Comparison of ENCODE assay signal across 8 cellular contexts in genomic region chr20:23361651-23362391, GRCh38. TPM values are rescaled to one million over a fixed set of nuclear protein-coding genes. Genes with fewer than 3 reads are reported as not detected.
DNase-seq lines count a peak whose midpoint lies in the region; ATAC-seq and TF ChIP-seq lines count a peak whose summit lies in the region.

GZF1 (plus strand) TSS chr20:23362182; CDS start chr20:23364384, 2,202 bp downstream.

- peaks cover 54% of the 10 kb centered on the region for H3K4me1 Mint-ChIP-seq in activated naive CD4-positive, alpha-beta T cell treated with anti-CD3 and anti-CD28 coated beads, Interleukin-2, amount 50 U/mL, for 24 hours

- peaks cover 11% of the 10 kb centered on the region for H3K36me3 ChIP-seq in suprapubic skin

- peak within 1 kb of the TSS; percentile 95 for H3K27ac Mint-ChIP-seq in activated naive CD4-positive, alpha-beta T cell treated with anti-CD3 and anti-CD28 coated beads, Interleukin-2, amount 50 U/mL, for 24 hours

- H3K36me3 Mint-ChIP-seq in activated naive CD4-positive, alpha-beta T cell treated with anti-CD3 and anti-CD28 coated beads, Interleukin-2, amount 50 U/mL, for 24 hours, result peaks cover 14% of the 10 kb centered on the region

- H3K9me3 ChIP-seq in suprapubic skin, result no peaks in the 10 kb centered on the region

- H3K9me3 Mint-ChIP-seq in activated naive CD4-positive, alpha-beta T cell treated with anti-CD3 and anti-CD28 coated beads, Interleukin-2, amount 50 U/mL, for 24 hours, result no peaks in the 10 kb centered on the region

- peak within 1 kb of the TSS; percentile 91 for H3K4me3 Mint-ChIP-seq in activated naive CD4-positive, alpha-beta T cell treated with anti-CD3 and anti-CD28 coated beads, Interleukin-2, amount 50 U/mL, for 24 hours

- peak; percentile 15 to 90 for TF ChIP-seq POLR2A in suprapubic skin (IDR thresholded peaks at IDR 0.05)

- no peaks in the 10 kb centered on the region for H3K27me3 Mint-ChIP-seq in activated naive CD4-positive, alpha-beta T cell treated with anti-CD3 and anti-CD28 coated beads, Interleukin-2, amount 50 U/mL, for 24 hours

- peak within 1 kb of the TSS; percentile 91 for H3K4me3 ChIP-seq in suprapubic skin

- peak; percentile 63 for TF ChIP-seq EP300 in suprapubic skin (IDR thresholded peaks at IDR 0.05)

- DNase-seq in GM10266 (ENCODE audit: extremely low spot score), result peak; percentile 98
- peak; percentile 97 for DNase-seq in NCI-H1092 treated with DMSO at 0.1 percent for 48 hours (lab: John Stamatoyannopoulos, UW)
- DNase-seq in globus pallidus (ENCODE audit: low spot score), result peak; percentile 98
- peak; percentile 98 for DNase-seq in occipital lobe (lab: John Stamatoyannopoulos, UW)
- peak; percentile 98 to 99 for DNase-seq in suprapubic skin (ENCODE audit: low spot score in 2 of 2)

- H3K4me1 ChIP-seq in suprapubic skin, result peaks cover 54% of the 10 kb centered on the region

- no peaks in the 10 kb centered on the region for H3K27me3 ChIP-seq in suprapubic skin

- peak; percentile 14 for TF ChIP-seq CTCF in GM10266 (IDR thresholded peaks at IDR 0.05; ENCODE audit: control insufficient read depth, insufficient read depth, low read depth, missing control alignments)
- TF ChIP-seq CTCF in suprapubic skin (IDR thresholded peaks at IDR 0.05), result peak in 1 of 2 donors; percentile 21

- ATAC-seq in HG02623 (IDR thresholded peaks at IDR 0.05; ENCODE audit: unreplicated experiment) (peak; percentile 66), SK-N-SH treated with all-trans-retinoic acid at 6 μM for 48 hours (peak; percentile 82)

- peak within 1 kb of the TSS; percentile 93 for H3K27ac ChIP-seq in suprapubic skin

- WGBS in suprapubic skin, result 0% methylated on average over 3 of the region's 95 CpGs

TF ChIP-seq in SK-N-SH treated with all-trans-retinoic acid at 6 μM for 48 hours, 23 proteins besides CTCF, POLR2A, EP300 and RAD21:
- TF ChIP-seq ZNF70 (CRISPR knock-in tag; IDR thresholded peaks at IDR 0.05) (no peak), TSHZ2 (CRISPR knock-in tag; IDR thresholded peaks at IDR 0.05) (peak; percentile 31; the same call in 1 of the 2 replicates), BACH2 (CRISPR knock-in tag; IDR thresholded peaks at IDR 0.05; ENCODE audit: borderline replicate concordance) (no peak), RARB (CRISPR knock-in tag; IDR thresholded peaks at IDR 0.05) (no peak)

RNA-seq across cellular contexts. Expression of gene GZF1, which starts in this region (rescaled TPM):
- total RNA-seq in occipital lobe (15.4 TPM), suprapubic skin (10 to 100 TPM; 11.1 to 19.1 (median 15.2) TPM)

Comparison
In these comparisons a context has a peak if more than half of its experiments do, and no peak if none do; other contexts are left out.
1. Peak in every context shown above with its lines: DNase-seq, ATAC-seq, H3K4me3 ChIP-seq and H3K27ac ChIP-seq.